ENCODE assay signal across 8 cellular contexts in genomic region chr17:48045270-48046001, GRCh38. TPM values are rescaled to one million over a fixed set of nuclear protein-coding genes. Genes with fewer than 3 reads are reported as not detected.
DNase-seq lines count a peak whose midpoint lies in the region; ATAC-seq, FAIRE-seq and TF ChIP-seq lines count a peak whose summit lies in the region.

No MANE protein-coding gene starts in this region.

- in situ Hi-C loops in GM12878 (cut with MboI) = no loop called here

- H3K9me3 ChIP-seq in CD8-positive, alpha-beta T cell (ENCODE audit: low read length) = no peaks in the 10 kb centered on the region
- H3K9me3 ChIP-seq in GM12878 (replicated peaks; ENCODE audit: control insufficient read depth, insufficient read depth, low read length) (no peaks in the 10 kb centered on the region), endodermal cell (ENCODE audit: control insufficient read depth, low read length) (no peaks in the 10 kb centered on the region)

- no peak for DNase-seq in CD8-positive, alpha-beta T cell
- DNase-seq in HFFc6 (no peak), GM12878 (ENCODE audit: low read depth, low spot score) (no peak), NCI-H510A (lab: John Stamatoyannopoulos, UW) (no peak), endodermal cell (no peak)
- DNase-seq in stimulated activated CD4-positive, alpha-beta T cell treated with anti-CD3 and anti-CD28 coated beads, Interleukin-4, amount 100 ng/mL, for 4 hours = no peak

- POLR2A ChIA-PET in CD8-positive, alpha-beta T cell (lab: Charles Lee) = no interaction called here
- POLR2A ChIA-PET in GM12878 (lab: Charles Lee) = interaction anchor here (0.6 to 3.3 kb wide), 6 partner anchors 9 to 172 kb away, joined by 3 to 18 read pairs (median 4); no protein-coding TSS in a partner anchor

- peaks cover 38% of the 10 kb centered on the region for H3K79me2 ChIP-seq in GM12878 (ENCODE audit: control insufficient read depth, insufficient read depth, low read length)

- peaks cover 36% of the 10 kb centered on the region for H3K4me1 Mint-ChIP-seq in CD8-positive, alpha-beta T cell (ENCODE audit: low read depth)
- H3K4me1 Mint-ChIP-seq in HFFc6 (ENCODE audit: low read depth) (peaks cover 54% of the 10 kb centered on the region), nephron (peaks cover 37% of the 10 kb centered on the region), endodermal cell (peaks cover 15% of the 10 kb centered on the region)

- SMC1A ChIA-PET in GM12878 (lab: Charles Lee; ENCODE audit: uncharacterized antibody, unreplicated experiment) = interaction anchor here (1.2 to 5.8 kb wide), 4 partner anchors 9 to 20 kb away, joined by 5 to 39 read pairs (median 16); no protein-coding TSS in a partner anchor

- H3K4me1 ChIP-seq in CD8-positive, alpha-beta T cell (ENCODE audit: insufficient read depth, low read length) = peaks cover 22% of the 10 kb centered on the region
- H3K4me1 ChIP-seq in GM12878 (ENCODE audit: control insufficient read depth, insufficient read depth, low read length) = peaks cover 9% of the 10 kb centered on the region; the same call in 1 of the 2 replicates
- peaks cover 7% of the 10 kb centered on the region for H3K4me1 ChIP-seq in endodermal cell (ENCODE audit: control insufficient read depth, insufficient read depth, low read length)

- H3K27me3 Mint-ChIP-seq in CD8-positive, alpha-beta T cell (ENCODE audit: low read depth) = no peaks in the 10 kb centered on the region
- H3K27me3 Mint-ChIP-seq in HFFc6 (ENCODE audit: insufficient read depth) = peaks cover 5% of the 10 kb centered on the region
- no peaks in the 10 kb centered on the region for H3K27me3 Mint-ChIP-seq in nephron (ENCODE audit: low read depth)
- peaks cover 19% of the 10 kb centered on the region for H3K27me3 Mint-ChIP-seq in endodermal cell (ENCODE audit: insufficient read depth)

- CTCF ChIA-PET in CD8-positive, alpha-beta T cell (lab: Charles Lee) = interaction anchor here (0.6 to 4.0 kb wide), 3 partner anchors 9 to 28 kb away, joined by 3 to 28 read pairs (median 3); partner anchors contain the start of gene COPZ2
- CTCF ChIA-PET in GM12878 (lab: Yijun Ruan, JAX) = interaction anchor here (1.0 to 9.0 kb wide), 6 partner anchors 9 to 35 kb away, joined by 3 to 87 read pairs (median 10); partner anchors contain the start of gene COPZ2

- intact Hi-C loops in CD8-positive, alpha-beta T cell (cut with DNase I, micrococcal nuclease) = loop anchor here (2.0 to 5.0 kb wide), 2 partner anchors 55 to 398 kb away; partner anchors contain the start of genes CBX1 (in 1 of the 2) and KPNB1 (in 1 of the 2)
- intact Hi-C loops in GM12878 (cut with micrococcal nuclease; ENCODE audit: unreplicated experiment) = no loop called here

- no peak overlapping the region for H2AFZ ChIP-seq in GM12878 (ENCODE audit: control insufficient read depth, low read depth, low read length)

- peak overlapping the region; percentile 91; the same call in 1 of the 2 replicates for H3K4me2 ChIP-seq in GM12878 (ENCODE audit: control insufficient read depth, insufficient read depth)

- no peak for TF ChIP-seq CTCF in CD8-positive, alpha-beta T cell (IDR thresholded peaks at IDR 0.05)
- TF ChIP-seq CTCF in HFFc6 (IDR thresholded peaks at IDR 0.05) (no peak), GM12878 (IDR thresholded peaks at IDR 0.05 in 2 of 3, conservative IDR thresholded peaks at IDR 0.05 in 1 of 3; ENCODE audit: control insufficient read depth in 2 of 3, extremely low read depth in 1 of 3, insufficient read depth in 1 of 3, low read depth in 3 of 3, low read length in 3 of 3) (no peak), nephron (IDR thresholded peaks at IDR 0.05; ENCODE audit: unreplicated experiment in 3 of 3) (no peak), endodermal cell (conservative IDR thresholded peaks at IDR 0.05) (no peak)

- H3K36me3 ChIP-seq in CD8-positive, alpha-beta T cell (ENCODE audit: insufficient read depth, low read length) = no peaks in the 10 kb centered on the region
- H3K36me3 ChIP-seq in GM12878 (ENCODE audit: control insufficient read depth in 2 of 2, insufficient read depth in 2 of 2, low read length in 1 of 2) (peaks cover 0 to 2% of the 10 kb centered on the region in 2 experiments; a peak in 1 of 4 replicates), endodermal cell (ENCODE audit: control insufficient read depth, insufficient read depth, low read length) (peaks cover 1% of the 10 kb centered on the region)

- no peaks in the 10 kb centered on the region for H3K27me3 ChIP-seq in CD8-positive, alpha-beta T cell (ENCODE audit: insufficient read depth, low read length)
- H3K27me3 ChIP-seq in GM12878 (replicated peaks in 1 of 2; ENCODE audit: control insufficient read depth in 2 of 2, insufficient read depth in 2 of 2, low read length in 1 of 2) = no peaks in the 10 kb centered on the region
- H3K27me3 ChIP-seq in endodermal cell (ENCODE audit: control insufficient read depth, insufficient read depth, low read length, poor library complexity, severe bottlenecking) = no peaks in the 10 kb centered on the region

- RAD21 ChIA-PET in GM12878 (lab: Charles Lee; ENCODE audit: unreplicated experiment) = interaction anchor here (5.8 kb wide), 1 partner anchor 19 kb away, joined by 47 read pairs; no protein-coding TSS in a partner anchor

- WGBS in GM12878 (ENCODE audit: insufficient coverage, insufficient replicate concordance, low lambda C conversion rate, missing lambda C conversion rate) = 87% methylated on average over 8 of the region's 8 CpGs
- WGBS in endodermal cell (ENCODE audit: insufficient coverage in 1 of 2, insufficient read length in 1 of 2), 2 experiments = 70 to 81% methylated on average over 3 to 8 of the region's 8 CpGs

- peak overlapping the region; percentile 37 for H3K4me3 Mint-ChIP-seq in CD8-positive, alpha-beta T cell
- H3K4me3 Mint-ChIP-seq in HFFc6 (no peak overlapping the region), nephron (peak overlapping the region; percentile 2 to 97 (median 69)), endodermal cell (no peak overlapping the region)

- H3K9ac ChIP-seq in GM12878 (ENCODE audit: control insufficient read depth, insufficient read depth, low read length) (no peak overlapping the region), endodermal cell (ENCODE audit: extremely low read depth, low read length, poor library complexity, severe bottlenecking) (no peak overlapping the region)

- H3K9me3 Mint-ChIP-seq in CD8-positive, alpha-beta T cell = no peaks in the 10 kb centered on the region
- H3K9me3 Mint-ChIP-seq in HFFc6 = no peaks in the 10 kb centered on the region
- H3K9me3 Mint-ChIP-seq in nephron = no peaks in the 10 kb centered on the region
- H3K9me3 Mint-ChIP-seq in endodermal cell = no peaks in the 10 kb centered on the region

- no peak overlapping the region for H3K4me3 ChIP-seq in CD8-positive, alpha-beta T cell (ENCODE audit: low read depth, low read length)
- H3K4me3 ChIP-seq in GM12878 = peak overlapping the region; percentile 3; the same call in 1 of the 2 replicates
- no peak overlapping the region for H3K4me3 ChIP-seq in endodermal cell (ENCODE audit: low read length)

- H3K27ac Mint-ChIP-seq in CD8-positive, alpha-beta T cell = no peak overlapping the region
- H3K27ac Mint-ChIP-seq in HFFc6 (0 out of 2 replicates have a peak overlapping the region, but pooled peaks have one; percentile 11), nephron (peak overlapping the region; percentile 98 to 99 (median 99)), endodermal cell (no peak overlapping the region)

- no peak for ATAC-seq in CD8-positive, alpha-beta T cell
- ATAC-seq in GM12878 = no peak
- ATAC-seq in GM21723 (IDR thresholded peaks at IDR 0.05; ENCODE audit: unreplicated experiment) = no peak

- no TSS peak for BruUV-seq in GM12878 (replicated peaks; lab: Mats Ljungman, UMichigan)

- TF ChIP-seq POLR2A in GM12878 (IDR thresholded peaks at IDR 0.05; ENCODE audit: low read depth, low read length) = no peak

- TF ChIP-seq EP300 in GM12878 (IDR thresholded peaks at IDR 0.05; ENCODE audit: borderline replicate concordance in 1 of 2, control insufficient read depth in 1 of 2, low read depth in 2 of 2, low read length in 2 of 2) = no peak

- no peak for FAIRE-seq in GM12878 (lab: Jason Lieb, UNC)

- no peak for TF ChIP-seq RAD21 in GM12878 (IDR thresholded peaks at IDR 0.05; ENCODE audit: insufficient read depth, low read depth, low read length)

- no peaks in the 10 kb centered on the region for H4K20me1 ChIP-seq in GM12878 (ENCODE audit: control insufficient read depth, insufficient read depth)

- no peak overlapping the region for H3K27ac ChIP-seq in CD8-positive, alpha-beta T cell (ENCODE audit: low read depth, low read length)
- H3K27ac ChIP-seq in GM12878 (ENCODE audit: control insufficient read depth, insufficient read depth) (no peak overlapping the region), endodermal cell (ENCODE audit: low read depth, low read length) (no peak overlapping the region)

- peaks cover 14% of the 10 kb centered on the region for H3K36me3 Mint-ChIP-seq in CD8-positive, alpha-beta T cell
- H3K36me3 Mint-ChIP-seq in HFFc6 (ENCODE audit: low read depth) (peaks cover 9% of the 10 kb centered on the region), nephron (ENCODE audit: low read depth) (peaks cover 1% of the 10 kb centered on the region), endodermal cell (ENCODE audit: low read depth) (peaks cover 2% of the 10 kb centered on the region)

RNA-seq across cellular contexts. Expression of gene NFE2L1, which starts 2.7 kb away (rescaled TPM):
- total RNA-seq in CD8-positive, alpha-beta T cell = 10 to 100 TPM; 29.5 to 32.5 TPM
- total RNA-seq in HFFc6 (2021; fragmentation: NEBNext Ultra II Directional; extraction: Animal tissue kit (Norgen Biotek cat#: 25700)) = 100 to 1,000 TPM; 181 to 207 (median 193) TPM
- 68.6 and 83.4 TPM in 2 replicates for total RNA-seq in GM12878 (2013; cell fraction: nucleolus; rRNA removed)
- total RNA-seq in GM12878 (2014; rRNA removed) (16.5 and 16.8 TPM in 2 replicates), GM12878 (2014; rRNA removed; fragmentation: Illumina TruSeq; extraction: Trizol) (36.2 and 39.9 TPM in 2 replicates), GM12878 (2021) (62.3 and 72.8 TPM in 2 replicates), endodermal cell (100 to 1,000 TPM; 122 to 135 TPM)
- 52.9 TPM for polyA plus RNA-seq in GM12878 (2011; ENCODE audit: low read depth)
- polyA plus RNA-seq in GM12878 (2011; rRNA removed) (84.5 and 104 TPM in 2 replicates), GM12878 (2014; fragmentation: Illumina TruSeq; extraction: Trizol) (60.5 and 63.8 TPM in 2 replicates), GM12878 (2014; fragmentation: Nextera tagmentation; extraction: Ambion mirVana) (1 to 10 TPM; 3.8 to 4.1 TPM), GM12878 (2014; rRNA removed) (44.7 and 48.6 TPM in 2 replicates), GM12878 (2016; fragmentation: Nextera tagmentation; extraction: Ambion mirVana) (10 to 100 TPM; 11.1 to 11.5 TPM)
- 78.3 and 81.2 TPM in 2 replicates for polyA plus RNA-seq in GM12878 (2011; cell fraction: cytosol; rRNA removed)
- 72.4 and 101 TPM in 2 replicates for polyA plus RNA-seq in GM12878 (2011; cell fraction: nucleus; rRNA removed)
- 70.1 and 111 TPM in 2 replicates for polyA plus RNA-seq in GM12878 (2012)
- polyA minus RNA-seq in GM12878 (2011; rRNA and poly(A)+ RNA removed) = 71.0 and 98.3 TPM in 2 replicates
- polyA minus RNA-seq in GM12878 (2011; cell fraction: cytosol; rRNA and poly(A)+ RNA removed) = 30.1 and 32.1 TPM in 2 replicates
- polyA minus RNA-seq in GM12878 (2011; cell fraction: nucleus; rRNA and poly(A)+ RNA removed) = 22.1 and 37.8 TPM in 2 replicates
- 123 TPM for polyA plus RNA-seq in endodermal cell (2013, experiment 1 of 2)
- polyA plus RNA-seq in endodermal cell (2013, experiment 2 of 2) = 113 TPM

RNA-seq across cellular contexts. Expression of gene COPZ2, which starts 7.8 kb away (rescaled TPM):
- total RNA-seq in CD8-positive, alpha-beta T cell = under 1 TPM; 0.57 to 0.92 TPM
- total RNA-seq in HFFc6 (2021; fragmentation: NEBNext Ultra II Directional; extraction: Animal tissue kit (Norgen Biotek cat#: 25700)) = 100 to 1,000 TPM; 209 to 260 (median 211) TPM
- total RNA-seq in GM12878 (2013; cell fraction: nucleolus; rRNA removed) = 0.86 TPM in 1 of 2 replicates, not detected in the other
- total RNA-seq in GM12878 (2014; rRNA removed) = 0.93 and 1.6 TPM in 2 replicates
- 2.3 and 2.7 TPM in 2 replicates for total RNA-seq in GM12878 (2014; rRNA removed; fragmentation: Illumina TruSeq; extraction: Trizol)
- 3.6 and 4.3 TPM in 2 replicates for total RNA-seq in GM12878 (2021)
- 2.1 TPM for polyA plus RNA-seq in GM12878 (2011; ENCODE audit: low read depth)
- 0.20 and 0.27 TPM in 2 replicates for polyA plus RNA-seq in GM12878 (2011; rRNA removed)
- polyA plus RNA-seq in GM12878 (2011; cell fraction: cytosol; rRNA removed) = 0.12 and 0.40 TPM in 2 replicates
- 0.22 and 0.48 TPM in 2 replicates for polyA plus RNA-seq in GM12878 (2011; cell fraction: nucleus; rRNA removed)
- polyA plus RNA-seq in GM12878 (2012) = 3.1 and 4.2 TPM in 2 replicates
- 1.8 and 3.3 TPM in 2 replicates for polyA plus RNA-seq in GM12878 (2014; fragmentation: Illumina TruSeq; extraction: Trizol)
- 1 to 10 TPM; 2.5 to 2.9 TPM for polyA plus RNA-seq in GM12878 (2014; fragmentation: Nextera tagmentation; extraction: Ambion mirVana)
- polyA plus RNA-seq in GM12878 (2014; rRNA removed) = 2.7 and 3.1 TPM in 2 replicates
- 1 to 10 TPM; 2.0 to 3.2 TPM for polyA plus RNA-seq in GM12878 (2016; fragmentation: Nextera tagmentation; extraction: Ambion mirVana)
- not detected in 2 replicates for polyA minus RNA-seq in GM12878 (2011; rRNA and poly(A)+ RNA removed)
- not detected in 2 replicates for polyA minus RNA-seq in GM12878 (2011; cell fraction: cytosol; rRNA and poly(A)+ RNA removed)
- not detected in 2 replicates for polyA minus RNA-seq in GM12878 (2011; cell fraction: nucleus; rRNA and poly(A)+ RNA removed)
- total RNA-seq in endodermal cell = not detected
- polyA plus RNA-seq in endodermal cell (2013, experiment 1 of 2) = 9.0 TPM
- polyA plus RNA-seq in endodermal cell (2013, experiment 2 of 2) = 1.4 TPM

RNA-seq across cellular contexts. Expression of gene CBX1, which starts 55.8 kb away (rescaled TPM):
- 1 to 10 TPM; 5.4 to 6.6 TPM for total RNA-seq in CD8-positive, alpha-beta T cell
- total RNA-seq in HFFc6 (2021; fragmentation: NEBNext Ultra II Directional; extraction: Animal tissue kit (Norgen Biotek cat#: 25700)) = 10 to 100 TPM; 62.2 to 82.1 (median 74.0) TPM
- total RNA-seq in GM12878 (2013; cell fraction: nucleolus; rRNA removed) = 12.3 and 13.8 TPM in 2 replicates
- 46.1 and 48.2 TPM in 2 replicates for total RNA-seq in GM12878 (2014; rRNA removed)
- total RNA-seq in GM12878 (2014; rRNA removed; fragmentation: Illumina TruSeq; extraction: Trizol) = 76.7 and 76.9 TPM in 2 replicates
- 55.6 and 57.2 TPM in 2 replicates for total RNA-seq in GM12878 (2021)
- 43.2 TPM for polyA plus RNA-seq in GM12878 (2011; ENCODE audit: low read depth)
- polyA plus RNA-seq in GM12878 (2011; rRNA removed) = 39.3 and 52.5 TPM in 2 replicates
- 22.2 and 24.0 TPM in 2 replicates for polyA plus RNA-seq in GM12878 (2011; cell fraction: cytosol; rRNA removed)
- 11.3 and 14.8 TPM in 2 replicates for polyA plus RNA-seq in GM12878 (2011; cell fraction: nucleus; rRNA removed)
- 52.7 and 64.5 TPM in 2 replicates for polyA plus RNA-seq in GM12878 (2012)
- polyA plus RNA-seq in GM12878 (2014; fragmentation: Illumina TruSeq; extraction: Trizol) = 99.2 and 133 TPM in 2 replicates
- polyA plus RNA-seq in GM12878 (2014; fragmentation: Nextera tagmentation; extraction: Ambion mirVana) = 10 to 100 TPM; 11.8 to 20.3 TPM
- polyA plus RNA-seq in GM12878 (2014; rRNA removed) = 43.4 and 45.4 TPM in 2 replicates
- polyA plus RNA-seq in GM12878 (2016; fragmentation: Nextera tagmentation; extraction: Ambion mirVana) = 10 to 100 TPM; 36.6 to 41.6 TPM
- polyA minus RNA-seq in GM12878 (2011; rRNA and poly(A)+ RNA removed) = 13.1 TPM in 2 replicates
- 10.4 and 11.5 TPM in 2 replicates for polyA minus RNA-seq in GM12878 (2011; cell fraction: cytosol; rRNA and poly(A)+ RNA removed)
- polyA minus RNA-seq in GM12878 (2011; cell fraction: nucleus; rRNA and poly(A)+ RNA removed) = 3.0 and 5.5 TPM in 2 replicates
- total RNA-seq in endodermal cell = 100 to 1,000 TPM; 173 to 230 TPM
- polyA plus RNA-seq in endodermal cell (2013, experiment 1 of 2) = 245 TPM
- 229 TPM for polyA plus RNA-seq in endodermal cell (2013, experiment 2 of 2)

Comparison
In these comparisons a context has a peak if more than half of its experiments do, and no peak if none do; other contexts are left out.
1. H3K27ac Mint-ChIP-seq: peak in HFFc6 (single experiment) and nephron (3 of 3); none in CD8-positive, alpha-beta T cell (single experiment) and endodermal cell (single experiment).
2. H3K4me3 Mint-ChIP-seq: peak in CD8-positive, alpha-beta T cell (single experiment) and nephron (3 of 3); none in HFFc6 (single experiment) and endodermal cell (single experiment).
3. RNA of gene COPZ2, which starts 7.8 kb away (total RNA-seq): 209 to 260 TPM in HFFc6; 0.86 to 4.3 TPM in GM12878, 0.57 to 0.92 TPM in CD8-positive, alpha-beta T cell and not detected in endodermal cell; every median in the first group is over 10 times any median in the second.